ENCODE assay signal across 8 cellular contexts in the genomic region with DNA sequence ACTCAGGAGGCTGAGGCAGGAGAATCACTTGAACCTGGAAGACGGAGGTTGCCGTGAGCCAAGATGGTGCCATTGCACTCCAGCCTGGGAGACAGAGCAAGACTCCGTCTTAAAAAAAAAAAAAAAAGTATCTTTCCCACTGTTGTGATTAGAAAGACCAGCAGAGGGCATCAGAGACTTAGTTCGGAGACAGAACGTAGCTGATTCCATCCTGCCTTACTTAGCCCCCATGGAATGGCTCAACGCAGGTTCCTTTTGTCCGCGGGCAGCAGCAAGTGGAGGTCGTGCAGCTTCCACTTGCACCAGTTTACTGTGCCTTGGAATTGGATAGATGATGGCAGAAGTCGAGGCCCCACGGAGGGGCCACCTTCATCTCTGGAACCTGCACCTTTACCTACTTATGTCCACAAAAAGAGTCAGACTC. TPM values are rescaled to one million over a fixed set of nuclear protein-coding genes. Genes with fewer than 3 reads are reported as not detected.
DNase-seq lines count a peak whose midpoint lies in the region; ATAC-seq and TF ChIP-seq lines count a peak whose summit lies in the region.

No MANE protein-coding gene starts in this region.

- peaks cover 11% of the 10 kb centered on the region for H3K36me3 ChIP-seq in WERI-Rb-1

- ATAC-seq in naive thymus-derived CD8-positive, alpha-beta T cell = peak; percentile 77 to 81
- no peak for ATAC-seq in GM18870 (IDR thresholded peaks at IDR 0.05; ENCODE audit: unreplicated experiment)

- POLR2A ChIA-PET in naive thymus-derived CD8-positive, alpha-beta T cell (lab: Charles Lee) = interaction anchor here (1.0 kb wide), 1 partner anchor 64 kb away, joined by 3 read pairs; no protein-coding TSS in a partner anchor

- H3K4me1 Mint-ChIP-seq in CD14-positive monocyte = peaks cover 7% of the 10 kb centered on the region
- H3K4me1 Mint-ChIP-seq in naive thymus-derived CD8-positive, alpha-beta T cell = peaks cover 0 to 13% (median 6%) of the 10 kb centered on the region in 4 donors

- peak overlapping the region; percentile 53 for H3K27ac ChIP-seq in WERI-Rb-1

- H3K27me3 Mint-ChIP-seq in CD14-positive monocyte (ENCODE audit: low read depth in 3 of 3) = peaks cover 0 to 1% (median 0%) of the 10 kb centered on the region in 3 donors
- no peaks in the 10 kb centered on the region for H3K27me3 Mint-ChIP-seq in naive thymus-derived CD8-positive, alpha-beta T cell

- TF ChIP-seq CTCF in CD14-positive monocyte (IDR thresholded peaks at IDR 0.05) (peak; percentile 70), WERI-Rb-1 (IDR thresholded peaks at IDR 0.05; ENCODE audit: low read depth, low read length) (peak; percentile 67)

- no peak overlapping the region for H3K4me3 ChIP-seq in WERI-Rb-1 (ENCODE audit: low read depth, low read length)

- no peak overlapping the region for H3K4me3 Mint-ChIP-seq in CD14-positive monocyte
- peak overlapping the region in 2 of 10 donors; percentile 37 to 38 for H3K4me3 Mint-ChIP-seq in naive thymus-derived CD8-positive, alpha-beta T cell

- no peaks in the 10 kb centered on the region for H3K27me3 ChIP-seq in WERI-Rb-1 (ENCODE audit: insufficient read depth, low read depth, severe bottlenecking)

- peaks cover 8 to 17% of the 10 kb centered on the region in 2 donors for H3K36me3 Mint-ChIP-seq in CD14-positive monocyte
- H3K36me3 Mint-ChIP-seq in naive thymus-derived CD8-positive, alpha-beta T cell = peaks cover 0 to 12% (median 0%) of the 10 kb centered on the region in 3 donors

- H3K27ac Mint-ChIP-seq in CD14-positive monocyte = peak overlapping the region in 2 of 7 donors; percentile 25 to 61
- H3K27ac Mint-ChIP-seq in naive thymus-derived CD8-positive, alpha-beta T cell = peak overlapping the region in 2 of 10 donors; percentile 35 to 43

- no peaks in the 10 kb centered on the region for H3K9me3 Mint-ChIP-seq in CD14-positive monocyte
- no peaks in the 10 kb centered on the region for H3K9me3 Mint-ChIP-seq in naive thymus-derived CD8-positive, alpha-beta T cell

- intact Hi-C loops in CD14-positive monocyte (cut with micrococcal nuclease) = loop anchor here in 1 of 2 donors (10.0 kb wide), 1 partner anchor 198 kb away; no protein-coding TSS in a partner anchor

- no peaks in the 10 kb centered on the region for H3K9me3 ChIP-seq in WERI-Rb-1 (ENCODE audit: severe bottlenecking)

- DNase-seq in CD14-positive monocyte (ENCODE audit: low spot score) (no peak), H4 (ENCODE audit: low spot score) (peak; percentile 77), NCI-H226 (peak; percentile 46), WERI-Rb-1 (peak; percentile 66), fibroblast of gingiva (ENCODE audit: low read depth) (peak; percentile 69), GM19240 (ENCODE audit: insufficient read length, low spot score) (no peak)
- peak in 6 of 10 donors; percentile 30 to 67 (median 52) for DNase-seq in naive thymus-derived CD8-positive, alpha-beta T cell

RNA-seq across cellular contexts. Expression of a gene that starts 8.1 kb away (rescaled TPM):
- polyA plus RNA-seq in CD14-positive monocyte = 10 to 100 TPM; 14.1 to 18.7 TPM
- total RNA-seq in H4 (2014; rRNA removed; shearing (Covaris generic)) = 11.2 and 23.5 TPM in 2 replicates
- total RNA-seq in naive thymus-derived CD8-positive, alpha-beta T cell = 10 to 100 TPM; 32.9 TPM
- 10 to 100 TPM; 23.8 to 40.9 (median 32.0) TPM for polyA plus RNA-seq in naive thymus-derived CD8-positive, alpha-beta T cell

RNA-seq across cellular contexts. Expression of a gene that starts 8.2 kb away (rescaled TPM):
- polyA plus RNA-seq in CD14-positive monocyte = 10 to 100 TPM; 12.3 to 15.5 TPM
- total RNA-seq in H4 (2014; rRNA removed; shearing (Covaris generic)) = 31.7 and 42.5 TPM in 2 replicates
- 10 to 100 TPM; 31.0 to 32.0 TPM for total RNA-seq in naive thymus-derived CD8-positive, alpha-beta T cell
- 10 to 100 TPM; 12.0 to 18.2 (median 15.4) TPM for polyA plus RNA-seq in naive thymus-derived CD8-positive, alpha-beta T cell

RNA-seq across cellular contexts. Expression of a gene that starts 24.2 kb away (rescaled TPM):
- 1 to 10 TPM; 5.1 to 7.0 TPM for polyA plus RNA-seq in CD14-positive monocyte
- total RNA-seq in H4 (2014; rRNA removed; shearing (Covaris generic)) = 47.2 and 57.9 TPM in 2 replicates
- 100 to 1,000 TPM; 100 to 108 TPM for total RNA-seq in naive thymus-derived CD8-positive, alpha-beta T cell
- 10 to 100 TPM in 2 of 3 donors, 1 to 10 TPM in 1; 6.0 to 29.5 (median 12.6) TPM for polyA plus RNA-seq in naive thymus-derived CD8-positive, alpha-beta T cell

Comparison
In these comparisons a context has a peak if more than half of its experiments do, and no peak if none do; other contexts are left out.
1. DNase-seq: peak in H4 (single experiment), NCI-H226 (single experiment), WERI-Rb-1 (single experiment), fibroblast of gingiva (single experiment) and naive thymus-derived CD8-positive, alpha-beta T cell (6 of 10); none in CD14-positive monocyte (single experiment) and GM19240 (single experiment).